In genomic region chr17:59706900-59707181, GRCh38 we compare ENCODE assay signal across 8 cellular contexts. TPM values are rescaled to one million over a fixed set of nuclear protein-coding genes. Genes with fewer than 3 reads are reported as not detected.
DNase-seq lines count a peak whose midpoint lies in the region; ATAC-seq and TF ChIP-seq lines count a peak whose summit lies in the region.

No MANE protein-coding gene starts in this region.

- H3K4me2 ChIP-seq in BLaER1 (peak overlapping the region; percentile 94), OCI-LY1 (ENCODE audit: low read length) (peak overlapping the region; percentile 92), neural cell (ENCODE audit: low read length) (peak overlapping the region; percentile 62)

- no peak for TF ChIP-seq RAD21 in neural cell (conservative IDR thresholded peaks at IDR 0.05)

- H3K9me3 ChIP-seq in BLaER1 (no peaks in the 10 kb centered on the region), OCI-LY1 (ENCODE audit: low read length) (no peaks in the 10 kb centered on the region), neural cell (ENCODE audit: low read length) (no peaks in the 10 kb centered on the region)

- H3K79me2 ChIP-seq in OCI-LY1 (ENCODE audit: insufficient read depth, low read length) = peaks cover 86% of the 10 kb centered on the region
- H3K79me2 ChIP-seq in neural cell (replicated peaks; ENCODE audit: insufficient read depth, low read length) = peaks cover 49% of the 10 kb centered on the region

- H3K36me3 ChIP-seq in BLaER1 (peaks cover 36% of the 10 kb centered on the region), OCI-LY1 (ENCODE audit: insufficient read depth, low read length) (peaks cover 27% of the 10 kb centered on the region), neural cell (ENCODE audit: insufficient read depth, low read length) (no peaks in the 10 kb centered on the region)

- H3K4me1 ChIP-seq in BLaER1 = peaks cover 38% of the 10 kb centered on the region
- peaks cover 34% of the 10 kb centered on the region for H3K4me1 ChIP-seq in OCI-LY1 (ENCODE audit: insufficient read depth, low read length, severe bottlenecking)

- H4K20me1 ChIP-seq in BLaER1 (peaks cover 73% of the 10 kb centered on the region), OCI-LY1 (ENCODE audit: insufficient read depth, low read length) (0 out of 2 replicates have a peak, but pooled peaks cover 3% of the 10 kb centered on the region), neural cell (ENCODE audit: insufficient read depth) (no peaks in the 10 kb centered on the region)

- no peaks in the 10 kb centered on the region for H3K27me3 ChIP-seq in BLaER1
- H3K27me3 ChIP-seq in OCI-LY1 (ENCODE audit: insufficient read depth, low read length) = no peaks in the 10 kb centered on the region
- no peaks in the 10 kb centered on the region for H3K27me3 ChIP-seq in neural cell (ENCODE audit: insufficient read depth, low read depth, low read length)

- TF ChIP-seq CTCF in OCI-LY1 (IDR thresholded peaks at IDR 0.05; ENCODE audit: low read length) (no peak), neural cell (IDR thresholded peaks at IDR 0.05; ENCODE audit: poor library complexity, severe bottlenecking) (no peak)

- CTCF ChIA-PET in HEK293T (lab: Yijun Ruan, JAX) = no interaction called here

- no peaks in the 10 kb centered on the region for H3F3A ChIP-seq in OCI-LY1 (ENCODE audit: insufficient read depth, low read length)
- H3F3A ChIP-seq in neural cell (ENCODE audit: insufficient read depth, low read length, poor library complexity, severe bottlenecking) = no peaks in the 10 kb centered on the region

- H2AFZ ChIP-seq in OCI-LY1 (ENCODE audit: low read length) = no peak overlapping the region
- peak overlapping the region; percentile 81 for H2AFZ ChIP-seq in neural cell (ENCODE audit: low read depth, low read length)

- POLR2A ChIA-PET in HEK293T (lab: Yijun Ruan, JAX) = interaction anchor here (0.6 to 2.6 kb wide), 18 partner anchors 9 to 1192 kb away, joined by 3 to 22 read pairs (median 4); partner anchors contain the start of genes CLTC, MTMR4 and RNFT1

- H3K9ac ChIP-seq in BLaER1 (peak overlapping the region; percentile 95), OCI-LY1 (ENCODE audit: low read length) (peak overlapping the region; percentile 96), neural cell (ENCODE audit: low read length) (peak overlapping the region; percentile 83)

- DNase-seq in HEK293T (ENCODE audit: extremely low spot score) = no peak
- no peak for DNase-seq in NCI-H2081 (lab: John Stamatoyannopoulos, UW)
- no peak for DNase-seq in AML-193 (lab: John Stamatoyannopoulos, UW)

- no peak for ATAC-seq in GM21526 (IDR thresholded peaks at IDR 0.05; ENCODE audit: low FRiP score, unreplicated experiment)

- no peaks in the 10 kb centered on the region for H3K9me2 ChIP-seq in OCI-LY1 (ENCODE audit: low read depth, low read length)
- no peaks in the 10 kb centered on the region for H3K9me2 ChIP-seq in neural cell (ENCODE audit: insufficient read depth, low read length)

- H3K4me3 ChIP-seq in BLaER1 (peak overlapping the region; percentile 87), OCI-LY1 (ENCODE audit: low read depth, low read length, poor library complexity, severe bottlenecking) (peak overlapping the region; percentile 89), neural cell (ENCODE audit: low read length) (peak overlapping the region; percentile 83)

- no peak for TF ChIP-seq EP300 in neural cell (conservative IDR thresholded peaks at IDR 0.05; ENCODE audit: poor library complexity, severe bottlenecking)

- H3K27ac ChIP-seq in BLaER1 (peak overlapping the region; percentile 93), OCI-LY1 (ENCODE audit: low read depth, low read length, poor library complexity, severe bottlenecking) (peak overlapping the region; percentile 78), cingulate gyrus (ENCODE audit: low read depth, low read length) (peak overlapping the region; percentile 39), neural cell (ENCODE audit: low read length) (peak overlapping the region; percentile 87)

TF ChIP-seq in neural cell, 6 proteins besides CTCF, POLR2A, EP300 and RAD21:
- TF ChIP-seq MXI1 (conservative IDR thresholded peaks at IDR 0.05; ENCODE audit: poor library complexity, severe bottlenecking) = no peak
- TF ChIP-seq REST (IDR thresholded peaks at IDR 0.05; ENCODE audit: borderline replicate concordance) = no peak
- no peak for TF ChIP-seq TAF1 (IDR thresholded peaks at IDR 0.05; ENCODE audit: low read depth)
- TF ChIP-seq POLR2AphosphoS5 (IDR thresholded peaks at IDR 0.05) = no peak
- no peak for TF ChIP-seq SMC3 (conservative IDR thresholded peaks at IDR 0.05; ENCODE audit: poor library complexity)
TF ChIP-seq in neural cell: peak in this region for 0.

TF ChIP-seq in HEK293T, 16 proteins besides CTCF, POLR2A, EP300 and RAD21:
- no peak for TF ChIP-seq SUZ12 (IDR thresholded peaks at IDR 0.05)
- TF ChIP-seq, protein P1, sequence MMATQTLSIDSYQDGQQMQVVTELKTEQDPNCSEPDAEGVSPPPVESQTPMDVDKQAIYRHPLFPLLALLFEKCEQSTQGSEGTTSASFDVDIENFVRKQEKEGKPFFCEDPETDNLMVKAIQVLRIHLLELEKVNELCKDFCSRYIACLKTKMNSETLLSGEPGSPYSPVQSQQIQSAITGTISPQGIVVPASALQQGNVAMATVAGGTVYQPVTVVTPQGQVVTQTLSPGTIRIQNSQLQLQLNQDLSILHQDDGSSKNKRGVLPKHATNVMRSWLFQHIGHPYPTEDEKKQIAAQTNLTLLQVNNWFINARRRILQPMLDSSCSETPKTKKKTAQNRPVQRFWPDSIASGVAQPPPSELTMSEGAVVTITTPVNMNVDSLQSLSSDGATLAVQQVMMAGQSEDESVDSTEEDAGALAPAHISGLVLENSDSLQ (IDR thresholded peaks at IDR 0.05) = no peak
- TF ChIP-seq FOXM1 (IDR thresholded peaks at IDR 0.05; ENCODE audit: borderline replicate concordance) = no peak
- TF ChIP-seq SP1 (IDR thresholded peaks at IDR 0.05) = no peak
- no peak for TF ChIP-seq TARDBP (IDR thresholded peaks at IDR 0.05)
- TF ChIP-seq ZNF384 (IDR thresholded peaks at IDR 0.05) = no peak
- TF ChIP-seq FOXA1 (IDR thresholded peaks at IDR 0.05) = no peak
TF ChIP-seq in HEK293T: peak in this region for 0.

RNA-seq across cellular contexts. Expression of gene PTRH2, which starts 0.4 kb away (rescaled TPM):
- 11.7 and 13.2 TPM in 2 replicates for polyA plus RNA-seq in neural cell
- polyA minus RNA-seq in neural cell = 12.6 and 14.6 TPM in 2 replicates

RNA-seq across cellular contexts. Expression of gene VMP1, which starts 0.6 kb away (rescaled TPM):
- polyA plus RNA-seq in neural cell = 64.4 and 75.9 TPM in 2 replicates
- polyA minus RNA-seq in neural cell = 151 and 206 TPM in 2 replicates

Comparison
In these comparisons a context has a peak if more than half of its experiments do, and no peak if none do; other contexts are left out.
1. H3K27ac ChIP-seq: peak in every context shown above with its lines; median percentile 93 in BLaER1; 87 in neural cell; 78 in OCI-LY1; 39 in cingulate gyrus.